Comparison of ENCODE assay signal across 1 cellular context in the genomic region with DNA sequence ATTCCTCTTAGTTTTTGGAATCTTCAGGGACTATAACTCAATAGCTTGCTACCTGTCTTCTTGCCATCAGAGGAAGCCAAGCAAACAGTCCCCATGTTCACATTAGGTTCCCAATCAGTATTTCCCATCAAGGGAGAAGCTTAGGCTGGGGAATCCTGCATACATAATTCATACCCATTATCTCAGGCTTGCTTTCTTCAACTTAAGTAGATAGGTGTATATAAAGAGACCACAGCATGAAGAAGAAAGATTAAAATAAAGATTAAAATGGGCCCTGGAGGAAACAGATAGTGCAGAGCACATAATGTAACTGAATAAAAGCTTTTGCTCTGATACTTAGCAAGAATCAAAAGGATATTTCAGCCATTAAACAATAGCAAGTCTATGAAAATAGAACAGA.
A peak's percentile ranks its signal among the peaks of the same experiment; 100 is the strongest.
TF ChIP-seq lines count a peak whose summit lies in the region.

No MANE protein-coding gene starts in this region.

TF ChIP-seq in K562, 482 proteins besides CTCF, POLR2A, EP300 and RAD21 (continued from another document):
- TF ChIP-seq ZNF165 (CRISPR knock-in tag; IDR thresholded peaks at IDR 0.05; ENCODE audit: borderline replicate concordance) = no peak
- TF ChIP-seq FOXM1 (IDR thresholded peaks at IDR 0.05; ENCODE audit: low read depth) = 0 out of 2 replicates have a peak, but pooled peaks have one; percentile 16
- TF ChIP-seq FOXM1 (CRISPR knock-in tag; IDR thresholded peaks at IDR 0.05; ENCODE audit: low read depth) = no peak
- peak in 1 of 2 experiments; percentile 11; a peak in 1 of 4 replicates for TF ChIP-seq KDM1A (IDR thresholded peaks at IDR 0.05)
- peak; percentile 70 for TF ChIP-seq CBFA2T3 (IDR thresholded peaks at IDR 0.05)
- peak; percentile 37 for TF ChIP-seq MEIS2 (IDR thresholded peaks at IDR 0.05; ENCODE audit: partially characterized antibody)
- TF ChIP-seq FOXA1 (IDR thresholded peaks at IDR 0.05; ENCODE audit: borderline replicate concordance) = no peak
- TF ChIP-seq ZEB2 (IDR thresholded peaks at IDR 0.05) = 0 out of 2 replicates have a peak, but pooled peaks have one; percentile 32
- TF ChIP-seq HLTF (IDR thresholded peaks at IDR 0.05) = no peak
- TF ChIP-seq CBFA2T2 (conservative IDR thresholded peaks at IDR 0.05) = peak; percentile 37
- TF ChIP-seq DPF2 (IDR thresholded peaks at IDR 0.05) = peak; percentile 54
- TF ChIP-seq TEAD4 (IDR thresholded peaks at IDR 0.05; ENCODE audit: low read length) = peak; percentile 76
- no peak for TF ChIP-seq TEAD4 (CRISPR knock-in tag; IDR thresholded peaks at IDR 0.05; ENCODE audit: borderline replicate concordance)
- TF ChIP-seq NEUROD1 (IDR thresholded peaks at IDR 0.05; ENCODE audit: borderline replicate concordance, low read depth, low read length, partially characterized antibody) = no peak
- TF ChIP-seq ARID1B (IDR thresholded peaks at IDR 0.05) = peak; percentile 73
- TF ChIP-seq TAL1 (IDR thresholded peaks at IDR 0.05) = peak; percentile 50; the same call in 1 of the 2 replicates
- 0 out of 2 replicates have a peak, but pooled peaks have one; percentile 11 for TF ChIP-seq SOX6 (IDR thresholded peaks at IDR 0.05)
